In genomic region chr2:219902870-219903269, GRCh38 we compare ENCODE assay signal across 1 cellular context.
TF ChIP-seq lines count a peak whose summit lies in the region.

No MANE protein-coding gene starts in this region.

TF ChIP-seq in GM23338, 12 proteins besides CTCF, POLR2A, EP300 and RAD21 (continued from another document):
- no peak for TF ChIP-seq ZNF462 (CRISPR knock-in tag; IDR thresholded peaks at IDR 0.05)
- TF ChIP-seq STAT1 (IDR thresholded peaks at IDR 0.05; ENCODE audit: unreplicated experiment): no peak
- no peak for TF ChIP-seq JUNB (IDR thresholded peaks at IDR 0.05; ENCODE audit: unreplicated experiment)
- TF ChIP-seq, protein P1, sequence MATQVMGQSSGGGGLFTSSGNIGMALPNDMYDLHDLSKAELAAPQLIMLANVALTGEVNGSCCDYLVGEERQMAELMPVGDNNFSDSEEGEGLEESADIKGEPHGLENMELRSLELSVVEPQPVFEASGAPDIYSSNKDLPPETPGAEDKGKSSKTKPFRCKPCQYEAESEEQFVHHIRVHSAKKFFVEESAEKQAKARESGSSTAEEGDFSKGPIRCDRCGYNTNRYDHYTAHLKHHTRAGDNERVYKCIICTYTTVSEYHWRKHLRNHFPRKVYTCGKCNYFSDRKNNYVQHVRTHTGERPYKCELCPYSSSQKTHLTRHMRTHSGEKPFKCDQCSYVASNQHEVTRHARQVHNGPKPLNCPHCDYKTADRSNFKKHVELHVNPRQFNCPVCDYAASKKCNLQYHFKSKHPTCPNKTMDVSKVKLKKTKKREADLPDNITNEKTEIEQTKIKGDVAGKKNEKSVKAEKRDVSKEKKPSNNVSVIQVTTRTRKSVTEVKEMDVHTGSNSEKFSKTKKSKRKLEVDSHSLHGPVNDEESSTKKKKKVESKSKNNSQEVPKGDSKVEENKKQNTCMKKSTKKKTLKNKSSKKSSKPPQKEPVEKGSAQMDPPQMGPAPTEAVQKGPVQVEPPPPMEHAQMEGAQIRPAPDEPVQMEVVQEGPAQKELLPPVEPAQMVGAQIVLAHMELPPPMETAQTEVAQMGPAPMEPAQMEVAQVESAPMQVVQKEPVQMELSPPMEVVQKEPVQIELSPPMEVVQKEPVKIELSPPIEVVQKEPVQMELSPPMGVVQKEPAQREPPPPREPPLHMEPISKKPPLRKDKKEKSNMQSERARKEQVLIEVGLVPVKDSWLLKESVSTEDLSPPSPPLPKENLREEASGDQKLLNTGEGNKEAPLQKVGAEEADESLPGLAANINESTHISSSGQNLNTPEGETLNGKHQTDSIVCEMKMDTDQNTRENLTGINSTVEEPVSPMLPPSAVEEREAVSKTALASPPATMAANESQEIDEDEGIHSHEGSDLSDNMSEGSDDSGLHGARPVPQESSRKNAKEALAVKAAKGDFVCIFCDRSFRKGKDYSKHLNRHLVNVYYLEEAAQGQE (IDR thresholded peaks at IDR 0.05; ENCODE audit: unreplicated experiment): no peak
- no peak for TF ChIP-seq CREB1 (CRISPR knock-in tag; IDR thresholded peaks at IDR 0.05; ENCODE audit: low read depth)
